8 cellular contexts compared by ENCODE assay signal in genomic region chr3:48466386-48467109, GRCh38. TPM values are rescaled to one million over a fixed set of nuclear protein-coding genes. Genes with fewer than 3 reads are reported as not detected.
DNase-seq lines count a peak whose midpoint lies in the region; FAIRE-seq and TF ChIP-seq lines count a peak whose summit lies in the region.

No MANE protein-coding gene starts in this region.

- peak in 2 of 3 experiments; percentile 29 to 56 for DNase-seq in NCI-H1417 (lab: John Stamatoyannopoulos, UW)
- DNase-seq in NCI-H1417 treated with DMSO at 0.1 percent for 48 hours (lab: John Stamatoyannopoulos, UW), result no peak
- no peak for DNase-seq in right atrium auricular region (ENCODE audit: low spot score)
- DNase-seq in NOMO-1 treated with DMSO at 0.1 percent for 48 hours (lab: John Stamatoyannopoulos, UW; ENCODE audit: unreplicated experiment), result no peak
- DNase-seq in RCC 7860 (ENCODE audit: low spot score), result no peak

- peak overlapping the region; percentile 87 for H3K9ac ChIP-seq in HUES64 (ENCODE audit: low read depth, low read length)

- H3K4me3 Mint-ChIP-seq in activated naive CD8-positive, alpha-beta T cell, result peak overlapping the region; percentile 93

- H3K9me3 Mint-ChIP-seq in activated naive CD8-positive, alpha-beta T cell (ENCODE audit: low read depth), result no peaks in the 10 kb centered on the region

- H3K4me3 ChIP-seq in HUES64 (ENCODE audit: low read length), result no peak overlapping the region
- H3K4me3 ChIP-seq in right atrium auricular region, result peak overlapping the region; percentile 55 to 57
- H3K4me3 ChIP-seq in skin epidermis, result peak overlapping the region; percentile 45 to 60 (median 52)

- peaks cover 51% of the 10 kb centered on the region for H3K4me1 Mint-ChIP-seq in activated naive CD8-positive, alpha-beta T cell (ENCODE audit: low read depth)

- peaks cover 9% of the 10 kb centered on the region for H3K4me1 ChIP-seq in HUES64 (ENCODE audit: insufficient read depth, low read length)
- peaks cover 0 to 68% of the 10 kb centered on the region in 2 donors for H3K4me1 ChIP-seq in right atrium auricular region

- 90% methylated on average over 19 of the region's 19 CpGs for WGBS in HUES64

- H3K27ac ChIP-seq in HUES64 (ENCODE audit: low read depth, low read length), result peak overlapping the region; percentile 99
- H3K27ac ChIP-seq in right atrium auricular region, result peak overlapping the region; percentile 96 to 98
- H3K27ac ChIP-seq in skin epidermis, result peak overlapping the region; percentile 43 to 100 (median 98)

- H3K27me3 ChIP-seq in HUES64 (ENCODE audit: insufficient read depth, low read length) (no peaks in the 10 kb centered on the region), right atrium auricular region (no peaks in the 10 kb centered on the region)

- no peak for TF ChIP-seq CTCF in right atrium auricular region (IDR thresholded peaks at IDR 0.05)

- peaks cover 2% of the 10 kb centered on the region for H3K36me3 Mint-ChIP-seq in activated naive CD8-positive, alpha-beta T cell

- H3K27me3 Mint-ChIP-seq in activated naive CD8-positive, alpha-beta T cell, result no peaks in the 10 kb centered on the region

- H3K9me3 ChIP-seq in HUES64 (ENCODE audit: insufficient read depth, low read depth, low read length) (no peaks in the 10 kb centered on the region), right atrium auricular region (no peaks in the 10 kb centered on the region)

- H3K36me3 ChIP-seq in HUES64 (ENCODE audit: insufficient read depth, low read length), result peaks cover 38% of the 10 kb centered on the region
- peaks cover 32% of the 10 kb centered on the region for H3K36me3 ChIP-seq in right atrium auricular region

- H3K27ac Mint-ChIP-seq in activated naive CD8-positive, alpha-beta T cell, result peak overlapping the region; percentile 96

- no peak for FAIRE-seq in RCC 7860 (lab: Jason Lieb, UNC)

RNA-seq across cellular contexts. Expression of gene ATRIP, which starts 20.0 kb away (rescaled TPM):
- 13.5 TPM for polyA plus RNA-seq in HUES64 (2013, experiment 1 of 2)
- 18.0 TPM for polyA plus RNA-seq in HUES64 (2013, experiment 2 of 2)
- 1 to 10 TPM; 2.0 to 3.1 TPM for total RNA-seq in right atrium auricular region

RNA-seq across cellular contexts. Expression of gene TMA7, which starts 26.5 kb away (rescaled TPM):
- 497 TPM for polyA plus RNA-seq in HUES64 (2013, experiment 1 of 2)
- 539 TPM for polyA plus RNA-seq in HUES64 (2013, experiment 2 of 2)
- 100 to 1,000 TPM; 194 to 286 TPM for total RNA-seq in right atrium auricular region

RNA-seq across cellular contexts. Expression of gene CCDC51, which starts 26.6 kb away (rescaled TPM):
- polyA plus RNA-seq in HUES64 (2013, experiment 1 of 2), result 19.0 TPM
- 17.8 TPM for polyA plus RNA-seq in HUES64 (2013, experiment 2 of 2)
- total RNA-seq in right atrium auricular region, result 1 to 10 TPM; 8.4 to 9.2 TPM

RNA-seq across cellular contexts. Expression of gene PLXNB1, which starts 36.7 kb away (rescaled TPM):
- 81.0 TPM for polyA plus RNA-seq in HUES64 (2013, experiment 1 of 2)
- polyA plus RNA-seq in HUES64 (2013, experiment 2 of 2), result 87.6 TPM
- total RNA-seq in right atrium auricular region, result 10 to 100 TPM; 69.4 to 73.0 TPM

RNA-seq across cellular contexts. Expression of gene SHISA5, which starts 37.4 kb away (rescaled TPM):
- 106 TPM for polyA plus RNA-seq in HUES64 (2013, experiment 1 of 2)
- 125 TPM for polyA plus RNA-seq in HUES64 (2013, experiment 2 of 2)
- total RNA-seq in right atrium auricular region, result 100 to 1,000 TPM in 1 of 2 donors, 10 to 100 TPM in 1; 66.9 to 120 TPM

Comparison
In these comparisons a context has a peak if more than half of its experiments do, and no peak if none do; other contexts are left out.
1. DNase-seq: peak in NCI-H1417 (2 of 3); none in NCI-H1417 treated with DMSO at 0.1 percent for 48 hours (single experiment), right atrium auricular region (single experiment), NOMO-1 treated with DMSO at 0.1 percent for 48 hours (single experiment) and RCC 7860 (single experiment).
2. Peak in every context shown above with its lines, with median percentiles within 50 percentile points of each other: H3K27ac ChIP-seq.